In the genomic region with DNA sequence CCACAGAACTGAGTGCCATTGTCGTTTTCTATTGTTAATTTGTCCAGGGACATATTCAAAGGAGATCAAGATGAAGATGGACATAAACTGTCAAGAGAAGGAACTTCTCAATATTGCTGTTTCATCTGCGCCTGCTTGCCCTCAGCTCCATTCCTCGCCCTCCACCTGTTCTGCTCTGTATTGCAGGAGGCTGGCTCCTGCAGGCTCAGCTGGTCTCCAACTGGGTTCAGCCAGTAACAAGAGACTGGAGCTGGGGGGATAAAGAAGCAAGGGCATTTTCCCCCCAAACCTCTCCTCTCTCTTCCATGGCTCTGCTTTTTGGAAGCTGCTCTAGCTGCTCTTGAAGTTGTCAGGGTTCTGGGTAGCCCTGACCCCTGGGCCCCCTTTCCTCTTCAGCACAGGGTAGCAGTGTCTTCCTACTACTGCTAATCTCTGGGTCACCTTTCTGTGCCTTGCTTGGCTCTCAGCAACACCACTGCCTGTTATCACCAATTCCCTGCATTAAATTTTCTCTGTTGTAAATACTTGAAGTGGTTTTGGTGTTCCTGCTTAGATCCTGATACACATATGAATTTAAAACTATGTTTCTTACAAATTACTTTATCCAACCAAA, we compare ENCODE assay signal across 1 cellular context.
TF ChIP-seq lines count a peak whose summit lies in the region.

No MANE protein-coding gene starts in this region.

TF ChIP-seq in GM23338, 12 proteins besides CTCF, POLR2A, EP300 and RAD21 (continued from another document):
- no peak for TF ChIP-seq ZNF331 (CRISPR knock-in tag; IDR thresholded peaks at IDR 0.05; ENCODE audit: low read depth)
